1 cellular context compared by ENCODE assay signal in genomic region chr12:40099423-40099853, GRCh38.
TF ChIP-seq lines count a peak whose summit lies in the region.

No MANE protein-coding gene starts in this region.

TF ChIP-seq in K562, 482 proteins besides CTCF, POLR2A, EP300 and RAD21 (continued from another document and continues in another):
- TF ChIP-seq MGA (IDR thresholded peaks at IDR 0.05) (no peak; the same call in 1 of the 2 replicates), TBP (optimal IDR thresholded peaks at IDR 0.05; ENCODE audit: low read depth, low read length) (peak; percentile 55), ZBTB2 (IDR thresholded peaks at IDR 0.05) (no peak), NR3C1 (CRISPR knock-in tag; IDR thresholded peaks at IDR 0.05) (no peak), SUPT5H (IDR thresholded peaks at IDR 0.05) (no peak), ZFPM2 (CRISPR knock-in tag; IDR thresholded peaks at IDR 0.05) (no peak), NFYB (IDR thresholded peaks at IDR 0.05; ENCODE audit: extremely low read depth, insufficient read length) (no peak), TCF7 (IDR thresholded peaks at IDR 0.05; ENCODE audit: borderline replicate concordance) (no peak), CC2D1A (IDR thresholded peaks at IDR 0.05) (peak; percentile 53; the same call in 1 of the 2 replicates), ZBTB49 (CRISPR knock-in tag; IDR thresholded peaks at IDR 0.05; ENCODE audit: borderline replicate concordance) (no peak), ZNF277 (CRISPR knock-in tag; IDR thresholded peaks at IDR 0.05; ENCODE audit: borderline replicate concordance) (no peak), CREB5 (CRISPR knock-in tag; IDR thresholded peaks at IDR 0.05) (no peak), POLR2AphosphoS2 (IDR thresholded peaks at IDR 0.05; ENCODE audit: low read length) (no peak), SMARCB1 (IDR thresholded peaks at IDR 0.05; ENCODE audit: insufficient read length, low read depth) (no peak), ZNF512 (tag; IDR thresholded peaks at IDR 0.05) (no peak), ATF7 (IDR thresholded peaks at IDR 0.05) (peak; percentile 32; the same call in 1 of the 2 replicates), PCBP1 (IDR thresholded peaks at IDR 0.05; ENCODE audit: low read depth, low read length, poor library complexity, severe bottlenecking) (no peak), SRSF9 (IDR thresholded peaks at IDR 0.05; ENCODE audit: borderline replicate concordance, low read depth, low read length) (no peak), KLF10 (CRISPR knock-in tag; IDR thresholded peaks at IDR 0.05) (no peak), BDP1 (IDR thresholded peaks at IDR 0.05; ENCODE audit: insufficient read depth, insufficient read length) (no peak), ZMIZ1 (IDR thresholded peaks at IDR 0.05; ENCODE audit: low read depth in 2 of 2, low read length in 2 of 2) (no peak), ARID3B (CRISPR knock-in tag; IDR thresholded peaks at IDR 0.05; ENCODE audit: borderline replicate concordance) (no peak), GABPA (tag; conservative IDR thresholded peaks at IDR 0.05; ENCODE audit: low read depth) (no peak), ZEB2 (IDR thresholded peaks at IDR 0.05) (no peak)
